Comparison of ENCODE assay signal across 13 cellular contexts in genomic region chr19:45113628-45114027, GRCh38. TPM values are rescaled to one million over a fixed set of nuclear protein-coding genes. Genes with fewer than 3 reads are reported as not detected.
DNase-seq lines count a peak whose midpoint lies in the region; ATAC-seq and TF ChIP-seq lines count a peak whose summit lies in the region.
"Had no signal": no experiment of that assay in that cellular context is flagged by ENCODE, and none has a peak within 500 bp of the region (broad histone marks: within the 10 kb centered on the region; RNA-seq: fewer than 3 reads in every experiment).

No MANE protein-coding gene starts in this region.

- no peaks in the 10 kb centered on the region for H3F3A ChIP-seq in PC-3 (ENCODE audit: low read length, unreplicated experiment)

- intact Hi-C loops in PC-3 (cut with micrococcal nuclease) (no loop called here), vagina (cut with DNase I) (no loop called here), spleen (cut with DNase I; ENCODE audit: low total_unique reads) (no loop called here)

- DNase-seq in DMS153 (lab: John Stamatoyannopoulos, UW) (peak; percentile 94), NCI-H187 treated with DMSO at 0.1 percent for 48 hours (lab: John Stamatoyannopoulos, UW) (peak; percentile 93), PC-3 (peak; percentile 61), vagina (ENCODE audit: extremely low spot score in 2 of 2) (no peak), spleen (no peak)
- no peak for DNase-seq in effector memory CD4-positive, alpha-beta T cell
- DNase-seq in stimulated activated naive CD8-positive, alpha-beta T cell treated with anti-CD3 and anti-CD28 coated beads, Interleukin-15, amount 100 ng/mL, for 72 hours: no peak
- DNase-seq: activated CD4-positive, CD25-positive, alpha-beta regulatory T cell; aorta; endodermal cell; left ventricle myocardium inferior had no signal

- no peak overlapping the region for H2AFZ ChIP-seq in PC-3 (ENCODE audit: low read length)

- TF ChIP-seq CTCF in PC-3 (conservative IDR thresholded peaks at IDR 0.05; ENCODE audit: low read depth, low read length) (no peak), vagina (IDR thresholded peaks at IDR 0.05) (no peak), spleen (IDR thresholded peaks at IDR 0.05 in 8 of 11, conservative IDR thresholded peaks at IDR 0.05 in 3 of 11) (no peak)

- CTCF ChIA-PET in PC-3 (lab: Charles Lee): interaction anchor here (0.5 kb wide), 1 partner anchor 685 kb away, joined by 3 read pairs; no protein-coding TSS in a partner anchor

- H3K9me3 ChIP-seq in PC-3 (ENCODE audit: low read length) (no peaks in the 10 kb centered on the region), mucosa of rectum (ENCODE audit: control insufficient read depth in 2 of 2, low read length in 2 of 2) (no peaks in the 10 kb centered on the region), vagina (no peaks in the 10 kb centered on the region), spleen (no peaks in the 10 kb centered on the region)
- no peaks in the 10 kb centered on the region for H3K9me3 ChIP-seq in effector memory CD4-positive, alpha-beta T cell (ENCODE audit: control insufficient read depth, low read length)
- H3K9me3 ChIP-seq: left ventricle myocardium inferior, SJSA1 had no signal

- no peak overlapping the region for H3K4me3 Mint-ChIP-seq in stimulated activated naive CD8-positive, alpha-beta T cell treated with anti-CD3 and anti-CD28 coated beads, Interleukin-15, amount 100 ng/mL, for 72 hours
- H3K4me3 Mint-ChIP-seq: endodermal cell had no signal

- WGBS in spleen, 5 donors: 68 to 89% (median 87%) methylated on average over 4 to 9 of the region's 9 CpGs

- TF ChIP-seq POLR2A in vagina (IDR thresholded peaks at IDR 0.05) (no peak), spleen (IDR thresholded peaks at IDR 0.05) (no peak)

- no peaks in the 10 kb centered on the region for H3K9me3 Mint-ChIP-seq in stimulated activated naive CD8-positive, alpha-beta T cell treated with anti-CD3 and anti-CD28 coated beads, Interleukin-15, amount 100 ng/mL, for 72 hours
- H3K9me3 Mint-ChIP-seq: endodermal cell had no signal

- no peaks in the 10 kb centered on the region for H3K27me3 ChIP-seq in PC-3 (ENCODE audit: low read length)
- H3K27me3 ChIP-seq in mucosa of rectum (ENCODE audit: control insufficient read depth in 2 of 2, insufficient read depth in 2 of 2, low read length in 2 of 2): no peaks in the 10 kb centered on the region
- no peaks in the 10 kb centered on the region for H3K27me3 ChIP-seq in effector memory CD4-positive, alpha-beta T cell (replicated peaks; ENCODE audit: control insufficient read depth, insufficient read depth, low read length, poor library complexity, severe bottlenecking)
- no peaks in the 10 kb centered on the region for H3K27me3 ChIP-seq in vagina
- H3K27me3 ChIP-seq in spleen (replicated peaks in 1 of 7): no peaks in the 10 kb centered on the region
- H3K27me3 ChIP-seq: SJSA1 had no signal

- peak; percentile 71 for ATAC-seq in PC-3
- ATAC-seq in stimulated activated naive CD8-positive, alpha-beta T cell treated with anti-CD3 and anti-CD28 coated beads, Interleukin-15, amount 100 ng/mL, for 72 hours: no peak

- H3K4me1 ChIP-seq in PC-3 (ENCODE audit: insufficient read depth, low read length): peaks cover 21% of the 10 kb centered on the region
- peaks cover 47 to 53% of the 10 kb centered on the region in 2 donors for H3K4me1 ChIP-seq in mucosa of rectum (ENCODE audit: control insufficient read depth in 2 of 2, insufficient read depth in 2 of 2, low read length in 2 of 2)
- H3K4me1 ChIP-seq in effector memory CD4-positive, alpha-beta T cell (ENCODE audit: control insufficient read depth, insufficient read depth, low read length, poor library complexity, severe bottlenecking): peaks cover 16% of the 10 kb centered on the region
- H3K4me1 ChIP-seq in vagina: peaks cover 50% of the 10 kb centered on the region
- peaks cover 15 to 87% (median 41%) of the 10 kb centered on the region in 6 donors for H3K4me1 ChIP-seq in spleen
- H3K4me1 ChIP-seq: SJSA1 had no signal

- H3K27me3 Mint-ChIP-seq in stimulated activated naive CD8-positive, alpha-beta T cell treated with anti-CD3 and anti-CD28 coated beads, Interleukin-15, amount 100 ng/mL, for 72 hours: no peaks in the 10 kb centered on the region

- H3K4me3 ChIP-seq in PC-3 (ENCODE audit: low read length) (no peak overlapping the region), mucosa of rectum (ENCODE audit: low read length in 2 of 2) (peak overlapping the region; percentile 38 to 64), vagina (no peak overlapping the region), spleen (no peak overlapping the region)
- no peak overlapping the region for H3K4me3 ChIP-seq in effector memory CD4-positive, alpha-beta T cell (ENCODE audit: insufficient read depth, low read depth, low read length, poor library complexity, severe bottlenecking)
- H3K4me3 ChIP-seq: left ventricle myocardium inferior, SJSA1 had no signal

- H3K36me3 ChIP-seq in PC-3 (ENCODE audit: low read depth, low read length) (no peaks in the 10 kb centered on the region), mucosa of rectum (ENCODE audit: control insufficient read depth in 2 of 2, insufficient read depth in 2 of 2, low read length in 2 of 2) (no peaks in the 10 kb centered on the region), vagina (no peaks in the 10 kb centered on the region), spleen (no peaks in the 10 kb centered on the region)
- no peaks in the 10 kb centered on the region for H3K36me3 ChIP-seq in effector memory CD4-positive, alpha-beta T cell (ENCODE audit: control insufficient read depth, insufficient read depth, low read length)
- H3K36me3 ChIP-seq: left ventricle myocardium inferior, SJSA1 had no signal

- H4K20me1 ChIP-seq in PC-3 (ENCODE audit: low read length): peaks cover 7% of the 10 kb centered on the region; the same call in 1 of the 2 replicates

- H3K27ac Mint-ChIP-seq in stimulated activated naive CD8-positive, alpha-beta T cell treated with anti-CD3 and anti-CD28 coated beads, Interleukin-15, amount 100 ng/mL, for 72 hours: no peak overlapping the region
- H3K27ac Mint-ChIP-seq: endodermal cell had no signal

- H3K9me2 ChIP-seq in PC-3 (replicated peaks; ENCODE audit: low read length): no peaks in the 10 kb centered on the region

- peaks cover 97% of the 10 kb centered on the region for H3K4me1 Mint-ChIP-seq in stimulated activated naive CD8-positive, alpha-beta T cell treated with anti-CD3 and anti-CD28 coated beads, Interleukin-15, amount 100 ng/mL, for 72 hours

- BruUV-seq in PC-3 (replicated peaks; lab: Mats Ljungman, UMichigan): no TSS peak

- POLR2A ChIA-PET in PC-3 (lab: Charles Lee; ENCODE audit: unreplicated experiment): no interaction called here

- peaks cover 92% of the 10 kb centered on the region for H3K79me2 ChIP-seq in PC-3 (ENCODE audit: low read length)

- H3K27ac ChIP-seq in PC-3 (ENCODE audit: low read length) (no peak overlapping the region), mucosa of rectum (ENCODE audit: low read depth in 2 of 2, low read length in 2 of 2) (peak overlapping the region; percentile 65 to 83), vagina (no peak overlapping the region), spleen (no peak overlapping the region)
- H3K27ac ChIP-seq in effector memory CD4-positive, alpha-beta T cell (ENCODE audit: insufficient read depth, low read length, poor library complexity, severe bottlenecking): no peak overlapping the region
- H3K27ac ChIP-seq: left ventricle myocardium inferior, SJSA1 had no signal

- no peak overlapping the region for H3K9ac ChIP-seq in PC-3 (ENCODE audit: low read length)
- H3K9ac ChIP-seq in mucosa of rectum (ENCODE audit: low read depth in 1 of 2, low read length in 2 of 2): peak overlapping the region; percentile 57 to 72

- peak overlapping the region; percentile 71 for H3K4me2 ChIP-seq in PC-3 (ENCODE audit: low read length)

RNA-seq across cellular contexts. Expression of gene PPP1R37, which starts 20.6 kb away (rescaled TPM):
- total RNA-seq in PC-3 (2014; rRNA removed): 37.0 and 46.4 TPM in 2 replicates
- total RNA-seq in vagina: 23.8 TPM
- total RNA-seq in spleen: 10 to 100 TPM; 16.2 to 27.1 (median 19.6) TPM
- polyA plus RNA-seq in spleen: 10 to 100 TPM; 14.3 to 36.7 (median 20.3) TPM

RNA-seq across cellular contexts. Expression of gene GEMIN7, which starts 34.6 kb away (rescaled TPM):
- total RNA-seq in PC-3 (2014; rRNA removed): 22.3 and 35.5 TPM in 2 replicates
- total RNA-seq in vagina: 42.0 TPM
- total RNA-seq in spleen: 10 to 100 TPM; 19.6 to 33.4 (median 23.1) TPM
- polyA plus RNA-seq in spleen: 10 to 100 TPM; 43.6 to 51.1 (median 49.7) TPM

RNA-seq across cellular contexts. Expression of gene ZNF296, which starts 37.4 kb away (rescaled TPM):
- total RNA-seq in PC-3 (2014; rRNA removed): 0.52 and 2.4 TPM in 2 replicates
- total RNA-seq in vagina: 5.6 TPM
- 1 to 10 TPM; 3.9 to 7.5 (median 6.4) TPM for total RNA-seq in spleen
- polyA plus RNA-seq in spleen: 10 to 100 TPM in 1 of 3 donors, 1 to 10 TPM in 2; 7.3 to 11.9 (median 8.8) TPM
- total RNA-seq: left ventricle myocardium inferior, SJSA1 had no signal

RNA-seq across cellular contexts. Expression of gene NKPD1, which starts 47.2 kb away (rescaled TPM):
- 0.75 and 1.1 TPM in 2 replicates for total RNA-seq in PC-3 (2014; rRNA removed)
- total RNA-seq in vagina: 14.0 TPM
- total RNA-seq in spleen: under 1 TPM in 6 of 7 donors, not detected in 1; 0.20 to 0.77 (median 0.23) TPM
- under 1 TPM; 0.17 to 0.21 (median 0.19) TPM for polyA plus RNA-seq in spleen
- total RNA-seq: aorta, SJSA1 had no signal

Comparison
In these comparisons a context has a peak if more than half of its experiments do, and no peak if none do; other contexts are left out.
1. DNase-seq: peak in DMS153 (single experiment), NCI-H187 treated with DMSO at 0.1 percent for 48 hours (single experiment) and PC-3 (single experiment); none in effector memory CD4-positive, alpha-beta T cell (0 of 3), vagina (0 of 2), spleen (single experiment) and stimulated activated naive CD8-positive, alpha-beta T cell treated with anti-CD3 and anti-CD28 coated beads, Interleukin-15, amount 100 ng/mL, for 72 hours (0 of 2).
2. H3K27ac ChIP-seq: peak in mucosa of rectum (2 of 2); none in PC-3 (single experiment), effector memory CD4-positive, alpha-beta T cell (single experiment), vagina (single experiment) and spleen (0 of 8).
3. H3K4me3 ChIP-seq: peak in mucosa of rectum (2 of 2); none in PC-3 (single experiment), effector memory CD4-positive, alpha-beta T cell (single experiment), vagina (0 of 2) and spleen (0 of 8).